In the genomic region with DNA sequence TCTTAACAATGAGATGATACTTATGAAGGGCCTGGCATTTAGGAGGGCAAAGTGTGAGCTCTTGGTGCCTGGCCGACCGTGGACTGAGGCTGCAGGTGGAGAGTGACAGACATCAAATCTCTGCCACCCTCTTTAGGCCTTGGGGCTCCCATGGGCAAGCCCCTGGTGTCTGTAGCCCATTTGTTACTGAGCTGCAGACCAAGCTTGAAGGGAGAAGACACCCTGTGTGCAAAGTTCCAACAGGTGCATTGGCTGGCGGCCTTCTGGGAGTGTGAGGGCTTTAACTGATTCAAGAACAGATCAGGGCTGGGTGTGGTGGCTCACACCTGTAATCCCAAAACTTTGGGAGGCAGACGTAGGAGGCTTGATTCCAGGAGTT, we compare ENCODE assay signal across 20 cellular contexts.
"Had no signal": no experiment of that assay in that cellular context is flagged by ENCODE, and none has a peak within 500 bp of the region (broad histone marks: within the 10 kb centered on the region; RNA-seq: fewer than 3 reads in every experiment).

No MANE protein-coding gene starts in this region.

- H3K4me3 Mint-ChIP-seq: activated CD8-positive, alpha-beta memory T cell treated with anti-CD3 and anti-CD28 coated beads, Interleukin-2, amount 10 ng/mL, durations not matched to agents 7 days and 5 days; activated naive CD4-positive, alpha-beta T cell treated with anti-CD3 and anti-CD28 coated beads for 36 hours; nephron progenitor cell; stimulated activated naive CD8-positive, alpha-beta T cell treated with anti-CD3 and anti-CD28 coated beads, Interleukin-15, Interleukin-2, amounts not matched to agents 100 ng/mL and 50 ng/mL, for 24 hours had no signal

- H3K27me3 ChIP-seq: colonic mucosa, right atrium auricular region had no signal

- H3K27ac ChIP-seq: colonic mucosa, epithelial cell of prostate, left ventricle myocardium inferior, right atrium auricular region, thoracic aorta, VCaP had no signal

- H3K9me3 ChIP-seq: colonic mucosa, left ventricle myocardium inferior, mucosa of descending colon, right atrium auricular region, thoracic aorta had no signal

- H3K36me3 ChIP-seq: colonic mucosa had no signal

- DNase-seq: activated CD4-positive, alpha-beta T cell treated with anti-CD3 and anti-CD28 coated beads for 48 hours; activated CD4-positive, alpha-beta T cell treated with anti-CD3 and anti-CD28 coated beads, Interleukin-2, amount 50 U/mL, for 48 hours; activated CD8-positive, alpha-beta memory T cell treated with anti-CD3 and anti-CD28 coated beads, Interleukin-2, amount 10 ng/mL, durations not matched to agents 7 days and 5 days; activated effector memory CD4-positive, alpha-beta T cell treated with Interleukin-2 at 50 U/mL for 16 hours; activated naive CD4-positive, alpha-beta T cell treated with anti-CD3 and anti-CD28 coated beads for 36 hours; colonic mucosa; effector CD8-positive, alpha-beta T cell; glutamatergic neuron; left ventricle myocardium inferior; mucosa of descending colon; nephron progenitor cell; nucleus accumbens; stimulated activated CD4-positive, alpha-beta T cell treated with anti-CD3 and anti-CD28 coated beads, Interleukin-2, amount 100 ng/mL, for 48 hours had no signal

- H3K4me3 ChIP-seq: colonic mucosa, left ventricle myocardium inferior, lung, mucosa of descending colon, right atrium auricular region, thoracic aorta had no signal

- H3K27me3 Mint-ChIP-seq: activated CD8-positive, alpha-beta memory T cell treated with anti-CD3 and anti-CD28 coated beads, Interleukin-2, amount 10 ng/mL, durations not matched to agents 7 days and 5 days; stimulated activated naive CD8-positive, alpha-beta T cell treated with anti-CD3 and anti-CD28 coated beads, Interleukin-15, Interleukin-2, amounts not matched to agents 100 ng/mL and 50 ng/mL, for 24 hours had no signal

- ATAC-seq: activated CD4-positive, CD25-positive, alpha-beta regulatory T cell treated with anti-CD3 and anti-CD28 coated beads, Interleukin-2, amount 50 U/mL, for 24 hours; activated CD8-positive, alpha-beta memory T cell treated with anti-CD3 and anti-CD28 coated beads, Interleukin-2, amount 10 ng/mL, durations not matched to agents 7 days and 5 days; mucosa of descending colon had no signal

- H3K27ac Mint-ChIP-seq: activated naive CD4-positive, alpha-beta T cell treated with anti-CD3 and anti-CD28 coated beads for 36 hours; nephron progenitor cell; stimulated activated naive CD8-positive, alpha-beta T cell treated with anti-CD3 and anti-CD28 coated beads, Interleukin-15, Interleukin-2, amounts not matched to agents 100 ng/mL and 50 ng/mL, for 24 hours had no signal

- H3K9me3 Mint-ChIP-seq: activated naive CD4-positive, alpha-beta T cell treated with anti-CD3 and anti-CD28 coated beads for 36 hours; nephron progenitor cell; stimulated activated naive CD8-positive, alpha-beta T cell treated with anti-CD3 and anti-CD28 coated beads, Interleukin-15, Interleukin-2, amounts not matched to agents 100 ng/mL and 50 ng/mL, for 24 hours had no signal
